ENCODE assay signal across 35 cellular contexts in genomic region chr7:94871132-94871531, GRCh38.
"Had no signal": no experiment of that assay in that cellular context is flagged by ENCODE, and none has a peak within 500 bp of the region (broad histone marks: within the 10 kb centered on the region; RNA-seq: fewer than 3 reads in every experiment).

No MANE protein-coding gene starts in this region.

- H3K9me3 ChIP-seq: MG63 had no signal

- H3K27me3 ChIP-seq: MG63 had no signal

- H3K4me3 ChIP-seq: MG63 had no signal

- H3K36me3 ChIP-seq: MG63 had no signal

- DNase-seq: Karpas-422, Kasumi-1, MG63, MM.1S, MV-4-11, NCI-H1048, NCI-H1092, NCI-H1092 treated with DMSO at 0.1 percent for 48 hours, NCI-H1105, NCI-H1105 treated with DMSO at 0.1 percent for 48 hours, NCI-H1417, NCI-H1417 treated with DMSO at 0.1 percent for 48 hours, NCI-H1436, NCI-H1436 treated with DMSO at 0.1 percent for 48 hours, NCI-H146, NCI-H1694, NCI-H1694 treated with DMSO at 0.1 percent for 48 hours, NCI-H187, NCI-H187 treated with DMSO at 0.1 percent for 48 hours, NCI-H1930, NCI-H2029, NCI-H2029 treated with DMSO at 0.1 percent for 48 hours, NCI-H2081, NCI-H2081 treated with DMSO at 0.1 percent for 48 hours, NCI-H2107, NCI-H2171, NCI-H2171 treated with DMSO at 0.1 percent for 48 hours, NCI-H2227 treated with DMSO at 0.1 percent for 48 hours, NCI-H226, NCI-H345, NCI-H446, NCI-H446 treated with DMSO at 0.1 percent for 48 hours, NCI-H510A, NCI-H510A treated with DMSO at 0.1 percent for 48 hours, NCI-H524 had no signal
